ENCODE assay signal across 1 cellular context in the genomic region with DNA sequence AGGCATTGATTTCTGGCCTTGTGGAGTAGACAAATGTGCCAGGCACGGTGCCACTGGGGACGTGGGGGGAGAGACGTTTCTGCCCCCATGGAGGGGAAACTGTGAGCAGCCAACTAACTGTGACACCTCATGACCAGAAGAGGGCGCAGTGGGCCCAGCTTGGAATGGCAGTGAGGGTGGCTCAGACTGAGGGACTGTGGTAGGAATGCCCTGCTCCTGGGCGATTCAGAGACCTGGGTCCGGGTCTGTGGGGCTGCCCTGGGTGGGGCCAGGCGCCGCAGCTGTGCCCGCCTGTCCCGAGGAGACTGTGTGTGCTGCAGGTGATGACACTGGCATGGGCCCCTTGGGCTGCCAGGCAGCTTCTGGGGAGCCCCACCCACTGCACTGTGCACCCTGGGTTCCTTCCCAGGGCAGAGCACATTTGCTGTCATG.
TF ChIP-seq lines count a peak whose summit lies in the region.

No MANE protein-coding gene starts in this region.

TF ChIP-seq in HepG2, 621 proteins besides CTCF, POLR2A, EP300 and RAD21 (continued from another document):
- 0 out of 2 replicates have a peak, but pooled peaks have one; percentile 31 for TF ChIP-seq HES4 (CRISPR knock-in tag; IDR thresholded peaks at IDR 0.05; ENCODE audit: borderline replicate concordance)
- TF ChIP-seq XRCC5 (optimal IDR thresholded peaks at IDR 0.05; ENCODE audit: low read length), result peak; percentile 23
- TF ChIP-seq, protein P1, sequence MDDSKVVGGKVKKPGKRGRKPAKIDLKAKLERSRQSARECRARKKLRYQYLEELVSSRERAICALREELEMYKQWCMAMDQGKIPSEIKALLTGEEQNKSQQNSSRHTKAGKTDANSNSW (CRISPR knock-in tag; IDR thresholded peaks at IDR 0.05; ENCODE audit: borderline replicate concordance), result no peak
- peak; percentile 88 for TF ChIP-seq HNRNPL (IDR thresholded peaks at IDR 0.05; ENCODE audit: low read depth, low read length)
- TF ChIP-seq TEAD3 (CRISPR knock-in tag; optimal IDR thresholded peaks at IDR 0.05; ENCODE audit: borderline replicate concordance), result peak; percentile 68
- peak; percentile 15; the same call in 1 of the 2 replicates for TF ChIP-seq TAF1 (CRISPR knock-in tag; IDR thresholded peaks at IDR 0.05)
- 0 out of 2 replicates have a peak, but pooled peaks have one; percentile 41 for TF ChIP-seq KDM2A (CRISPR knock-in tag; IDR thresholded peaks at IDR 0.05; ENCODE audit: borderline replicate concordance, low read depth)
- 0 out of 2 replicates have a peak, but pooled peaks have one; percentile 21 for TF ChIP-seq ZFX (CRISPR knock-in tag; IDR thresholded peaks at IDR 0.05; ENCODE audit: low read depth)
- TF ChIP-seq ZNF749 (CRISPR knock-in tag; IDR thresholded peaks at IDR 0.05; ENCODE audit: borderline replicate concordance), result no peak
- TF ChIP-seq, protein P2, sequence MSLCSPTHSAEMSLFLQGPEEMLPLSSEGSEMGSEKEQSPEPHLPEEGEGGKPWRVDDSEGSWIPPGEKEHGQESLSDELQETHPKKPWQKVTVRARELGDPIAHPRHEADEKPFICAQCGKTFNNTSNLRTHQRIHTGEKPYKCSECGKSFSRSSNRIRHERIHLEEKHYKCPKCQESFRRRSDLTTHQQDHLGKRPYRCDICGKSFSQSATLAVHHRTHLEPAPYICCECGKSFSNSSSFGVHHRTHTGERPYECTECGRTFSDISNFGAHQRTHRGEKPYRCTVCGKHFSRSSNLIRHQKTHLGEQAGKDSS (CRISPR knock-in tag; IDR thresholded peaks at IDR 0.05; ENCODE audit: borderline replicate concordance, low read depth), result peak; percentile 40; the same call in 1 of the 2 replicates
- TF ChIP-seq ZFY (CRISPR knock-in tag; IDR thresholded peaks at IDR 0.05), result no peak
- TF ChIP-seq, protein P3, sequence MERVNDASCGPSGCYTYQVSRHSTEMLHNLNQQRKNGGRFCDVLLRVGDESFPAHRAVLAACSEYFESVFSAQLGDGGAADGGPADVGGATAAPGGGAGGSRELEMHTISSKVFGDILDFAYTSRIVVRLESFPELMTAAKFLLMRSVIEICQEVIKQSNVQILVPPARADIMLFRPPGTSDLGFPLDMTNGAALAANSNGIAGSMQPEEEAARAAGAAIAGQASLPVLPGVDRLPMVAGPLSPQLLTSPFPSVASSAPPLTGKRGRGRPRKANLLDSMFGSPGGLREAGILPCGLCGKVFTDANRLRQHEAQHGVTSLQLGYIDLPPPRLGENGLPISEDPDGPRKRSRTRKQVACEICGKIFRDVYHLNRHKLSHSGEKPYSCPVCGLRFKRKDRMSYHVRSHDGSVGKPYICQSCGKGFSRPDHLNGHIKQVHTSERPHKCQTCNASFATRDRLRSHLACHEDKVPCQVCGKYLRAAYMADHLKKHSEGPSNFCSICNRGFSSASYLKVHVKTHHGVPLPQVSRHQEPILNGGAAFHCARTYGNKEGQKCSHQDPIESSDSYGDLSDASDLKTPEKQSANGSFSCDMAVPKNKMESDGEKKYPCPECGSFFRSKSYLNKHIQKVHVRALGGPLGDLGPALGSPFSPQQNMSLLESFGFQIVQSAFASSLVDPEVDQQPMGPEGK (CRISPR knock-in tag; IDR thresholded peaks at IDR 0.05), result peak; percentile 78
- no peak for TF ChIP-seq KLF11 (CRISPR knock-in tag; IDR thresholded peaks at IDR 0.05)
- 0 out of 2 replicates have a peak, but pooled peaks have one; percentile 27 for TF ChIP-seq ZNF331 (CRISPR knock-in tag; IDR thresholded peaks at IDR 0.05)
- TF ChIP-seq, protein P4, sequence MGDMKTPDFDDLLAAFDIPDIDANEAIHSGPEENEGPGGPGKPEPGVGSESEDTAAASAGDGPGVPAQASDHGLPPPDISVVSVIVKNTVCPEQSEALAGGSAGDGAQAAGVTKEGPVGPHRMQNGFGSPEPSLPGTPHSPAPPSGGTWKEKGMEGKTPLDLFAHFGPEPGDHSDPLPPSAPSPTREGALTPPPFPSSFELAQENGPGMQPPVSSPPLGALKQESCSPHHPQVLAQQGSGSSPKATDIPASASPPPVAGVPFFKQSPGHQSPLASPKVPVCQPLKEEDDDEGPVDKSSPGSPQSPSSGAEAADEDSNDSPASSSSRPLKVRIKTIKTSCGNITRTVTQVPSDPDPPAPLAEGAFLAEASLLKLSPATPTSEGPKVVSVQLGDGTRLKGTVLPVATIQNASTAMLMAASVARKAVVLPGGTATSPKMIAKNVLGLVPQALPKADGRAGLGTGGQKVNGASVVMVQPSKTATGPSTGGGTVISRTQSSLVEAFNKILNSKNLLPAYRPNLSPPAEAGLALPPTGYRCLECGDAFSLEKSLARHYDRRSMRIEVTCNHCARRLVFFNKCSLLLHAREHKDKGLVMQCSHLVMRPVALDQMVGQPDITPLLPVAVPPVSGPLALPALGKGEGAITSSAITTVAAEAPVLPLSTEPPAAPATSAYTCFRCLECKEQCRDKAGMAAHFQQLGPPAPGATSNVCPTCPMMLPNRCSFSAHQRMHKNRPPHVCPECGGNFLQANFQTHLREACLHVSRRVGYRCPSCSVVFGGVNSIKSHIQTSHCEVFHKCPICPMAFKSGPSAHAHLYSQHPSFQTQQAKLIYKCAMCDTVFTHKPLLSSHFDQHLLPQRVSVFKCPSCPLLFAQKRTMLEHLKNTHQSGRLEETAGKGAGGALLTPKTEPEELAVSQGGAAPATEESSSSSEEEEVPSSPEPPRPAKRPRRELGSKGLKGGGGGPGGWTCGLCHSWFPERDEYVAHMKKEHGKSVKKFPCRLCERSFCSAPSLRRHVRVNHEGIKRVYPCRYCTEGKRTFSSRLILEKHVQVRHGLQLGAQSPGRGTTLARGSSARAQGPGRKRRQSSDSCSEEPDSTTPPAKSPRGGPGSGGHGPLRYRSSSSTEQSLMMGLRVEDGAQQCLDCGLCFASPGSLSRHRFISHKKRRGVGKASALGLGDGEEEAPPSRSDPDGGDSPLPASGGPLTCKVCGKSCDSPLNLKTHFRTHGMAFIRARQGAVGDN (CRISPR knock-in tag; IDR thresholded peaks at IDR 0.05), result peak; percentile 56
- TF ChIP-seq, protein P5, sequence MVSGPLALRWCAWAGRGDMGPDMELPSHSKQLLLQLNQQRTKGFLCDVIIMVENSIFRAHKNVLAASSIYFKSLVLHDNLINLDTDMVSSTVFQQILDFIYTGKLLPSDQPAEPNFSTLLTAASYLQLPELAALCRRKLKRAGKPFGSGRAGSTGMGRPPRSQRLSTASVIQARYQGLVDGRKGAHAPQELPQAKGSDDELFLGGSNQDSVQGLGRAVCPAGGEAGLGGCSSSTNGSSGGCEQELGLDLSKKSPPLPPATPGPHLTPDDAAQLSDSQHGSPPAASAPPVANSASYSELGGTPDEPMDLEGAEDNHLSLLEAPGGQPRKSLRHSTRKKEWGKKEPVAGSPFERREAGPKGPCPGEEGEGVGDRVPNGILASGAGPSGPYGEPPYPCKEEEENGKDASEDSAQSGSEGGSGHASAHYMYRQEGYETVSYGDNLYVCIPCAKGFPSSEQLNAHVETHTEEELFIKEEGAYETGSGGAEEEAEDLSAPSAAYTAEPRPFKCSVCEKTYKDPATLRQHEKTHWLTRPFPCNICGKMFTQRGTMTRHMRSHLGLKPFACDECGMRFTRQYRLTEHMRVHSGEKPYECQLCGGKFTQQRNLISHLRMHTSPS (CRISPR knock-in tag; IDR thresholded peaks at IDR 0.05; ENCODE audit: low read depth), result peak; percentile 68; the same call in 1 of the 2 replicates
- TF ChIP-seq HOXA3 (CRISPR knock-in tag; IDR thresholded peaks at IDR 0.05), result no peak
- TF ChIP-seq GABPB1 (CRISPR knock-in tag; IDR thresholded peaks at IDR 0.05), result peak; percentile 17; the same call in 1 of the 2 replicates
- 0 out of 2 replicates have a peak, but pooled peaks have one; percentile 19 for TF ChIP-seq MXD4 (CRISPR knock-in tag; IDR thresholded peaks at IDR 0.05)
- TF ChIP-seq STAG1 (CRISPR knock-in tag; IDR thresholded peaks at IDR 0.05), result peak; percentile 86
- no peak for TF ChIP-seq ZNF556 (CRISPR knock-in tag; IDR thresholded peaks at IDR 0.05; ENCODE audit: borderline replicate concordance)
- no peak for TF ChIP-seq ZBTB38 (CRISPR knock-in tag; IDR thresholded peaks at IDR 0.05)
- no peak for TF ChIP-seq ZBTB42 (CRISPR knock-in tag; IDR thresholded peaks at IDR 0.05)
TF ChIP-seq in HepG2: peak in this region for 23.
